Comparison of ENCODE assay signal across 7 cellular contexts in genomic region chr19:40139533-40140287, GRCh38. TPM values are rescaled to one million over a fixed set of nuclear protein-coding genes. Genes with fewer than 3 reads are reported as not detected.
A peak's percentile ranks its signal among the peaks of the same experiment; 100 is the strongest.
DNase-seq lines count a peak whose midpoint lies in the region; ATAC-seq and TF ChIP-seq lines count a peak whose summit lies in the region.

No MANE protein-coding gene starts in this region.

- in situ Hi-C loops in KBM-7 (cut with MboI; ENCODE audit: low pct_unique_long_range_greater_than_20kb, low sequenced_read_pairs) = no loop called here

- H3K9me3 ChIP-seq in DOHH2 (ENCODE audit: control insufficient read depth, insufficient read depth, low read length) = no peaks in the 10 kb centered on the region
- no peaks in the 10 kb centered on the region for H3K9me3 ChIP-seq in Peyer's patch
- H3K9me3 ChIP-seq in naive thymus-derived CD4-positive, alpha-beta T cell (ENCODE audit: control insufficient read depth in 2 of 3, low read length in 3 of 3) = no peaks in the 10 kb centered on the region

- H3K9me3 Mint-ChIP-seq in endothelial cell (ENCODE audit: unreplicated experiment) = no peaks in the 10 kb centered on the region
- no peaks in the 10 kb centered on the region for H3K9me3 Mint-ChIP-seq in naive thymus-derived CD4-positive, alpha-beta T cell
- H3K9me3 Mint-ChIP-seq in activated T-helper 17 cell treated with anti-CD3 and anti-CD28 coated beads, Interleukin-2, amount 50 U/mL, for 72 hours = no peaks in the 10 kb centered on the region

- peaks cover 20% of the 10 kb centered on the region for H3K4me1 ChIP-seq in DOHH2 (ENCODE audit: control insufficient read depth, low read length)
- H3K4me1 ChIP-seq in Peyer's patch = no peaks in the 10 kb centered on the region
- H3K4me1 ChIP-seq in naive thymus-derived CD4-positive, alpha-beta T cell (ENCODE audit: control insufficient read depth in 2 of 2, insufficient read depth in 2 of 2, low read length in 2 of 2) = peaks cover 16 to 18% of the 10 kb centered on the region in 2 donors

- H3K79me2 ChIP-seq in DOHH2 (ENCODE audit: control insufficient read depth, low read length) = no peaks in the 10 kb centered on the region

- H3K36me3 Mint-ChIP-seq in endothelial cell (ENCODE audit: low read depth, unreplicated experiment) = no peaks in the 10 kb centered on the region
- no peaks in the 10 kb centered on the region for H3K36me3 Mint-ChIP-seq in naive thymus-derived CD4-positive, alpha-beta T cell
- no peaks in the 10 kb centered on the region for H3K36me3 Mint-ChIP-seq in activated T-helper 17 cell treated with anti-CD3 and anti-CD28 coated beads, Interleukin-2, amount 50 U/mL, for 72 hours (ENCODE audit: low read depth)

- DNase-seq in KBM-7 (peak; percentile 60), Peyer's patch (no peak), endothelial cell (ENCODE audit: low spot score) (no peak), sciatic nerve (ENCODE audit: low spot score) (no peak)
- peak in 6 of 9 donors; percentile 38 to 63 (median 55) for DNase-seq in naive thymus-derived CD4-positive, alpha-beta T cell

- H3K4me2 ChIP-seq in DOHH2 (ENCODE audit: low read length) = no peak overlapping the region

- no peak for TF ChIP-seq POLR2A in Peyer's patch (IDR thresholded peaks at IDR 0.05)

- H3K27ac Mint-ChIP-seq in endothelial cell (ENCODE audit: unreplicated experiment) = no peak overlapping the region
- H3K27ac Mint-ChIP-seq in naive thymus-derived CD4-positive, alpha-beta T cell = peak overlapping the region in 5 of 9 donors; percentile 0 to 59 (median 31)
- no peak overlapping the region for H3K27ac Mint-ChIP-seq in activated T-helper 17 cell treated with anti-CD3 and anti-CD28 coated beads, Interleukin-2, amount 50 U/mL, for 72 hours

- CTCF ChIA-PET in naive thymus-derived CD4-positive, alpha-beta T cell (lab: Charles Lee) = interaction anchor here (0.6 to 3.7 kb wide), 14 partner anchors 12 to 495 kb away, joined by 3 to 21 read pairs (median 5); partner anchors contain the start of genes CCNP, TTC9B and ZNF780A

- peak; percentile 70 for TF ChIP-seq CTCF in DOHH2 (IDR thresholded peaks at IDR 0.05; ENCODE audit: low read depth, low read length, poor library complexity, severe bottlenecking)
- peak; percentile 57 to 91 (median 80) for TF ChIP-seq CTCF in Peyer's patch (IDR thresholded peaks at IDR 0.05)
- TF ChIP-seq CTCF in endothelial cell (IDR thresholded peaks at IDR 0.05; ENCODE audit: unreplicated experiment) = peak; percentile 61

- no peak overlapping the region for H3K27ac ChIP-seq in DOHH2 (ENCODE audit: low read depth, low read length)
- no peak overlapping the region for H3K27ac ChIP-seq in Peyer's patch
- no peak overlapping the region for H3K27ac ChIP-seq in naive thymus-derived CD4-positive, alpha-beta T cell (ENCODE audit: low read depth, low read length)

- peaks cover 6% of the 10 kb centered on the region for H3F3A ChIP-seq in DOHH2 (ENCODE audit: control insufficient read depth, insufficient read depth)

- H3K27me3 ChIP-seq in DOHH2 (ENCODE audit: control insufficient read depth, low read length) (peaks cover 22% of the 10 kb centered on the region), Peyer's patch (no peaks in the 10 kb centered on the region)
- H3K27me3 ChIP-seq in naive thymus-derived CD4-positive, alpha-beta T cell (ENCODE audit: control insufficient read depth in 2 of 2, insufficient read depth in 2 of 2, low read length in 2 of 2) = no peaks in the 10 kb centered on the region

- H4K20me1 ChIP-seq in DOHH2 (ENCODE audit: control insufficient read depth, insufficient read depth, low read depth, low read length) = no peaks in the 10 kb centered on the region

- no peaks in the 10 kb centered on the region for H3K27me3 Mint-ChIP-seq in endothelial cell (ENCODE audit: unreplicated experiment)
- H3K27me3 Mint-ChIP-seq in naive thymus-derived CD4-positive, alpha-beta T cell = peaks cover 0 to 21% (median 11%) of the 10 kb centered on the region in 5 donors
- peaks cover 11% of the 10 kb centered on the region for H3K27me3 Mint-ChIP-seq in activated T-helper 17 cell treated with anti-CD3 and anti-CD28 coated beads, Interleukin-2, amount 50 U/mL, for 72 hours

- POLR2A ChIA-PET in naive thymus-derived CD4-positive, alpha-beta T cell (lab: Charles Lee) = no interaction called here

- peak; percentile 43 for ATAC-seq in naive thymus-derived CD4-positive, alpha-beta T cell
- ATAC-seq in sciatic nerve = no peak
- no peak for ATAC-seq in activated T-helper 17 cell treated with anti-CD3 and anti-CD28 coated beads, Interleukin-2, amount 50 U/mL, for 72 hours (replicated peaks)

- H3K4me1 Mint-ChIP-seq in endothelial cell (ENCODE audit: unreplicated experiment) = peaks cover 6% of the 10 kb centered on the region
- peaks cover 0 to 29% (median 18%) of the 10 kb centered on the region in 7 donors for H3K4me1 Mint-ChIP-seq in naive thymus-derived CD4-positive, alpha-beta T cell
- no peaks in the 10 kb centered on the region for H3K4me1 Mint-ChIP-seq in activated T-helper 17 cell treated with anti-CD3 and anti-CD28 coated beads, Interleukin-2, amount 50 U/mL, for 72 hours

- intact Hi-C loops in naive thymus-derived CD4-positive, alpha-beta T cell (cut with micrococcal nuclease) = loop anchor here (1.0 to 10.0 kb wide), 9 partner anchors 26 to 465 kb away; partner anchors contain the start of genes AKT2 (in 1 of the 2), LTBP4 (in 1 of the 2), SERTAD1 (in 1 of the 2) and SERTAD3 (in 1 of the 2)
- intact Hi-C loops in sciatic nerve (cut with DNase I) = no loop called here

- H3K36me3 ChIP-seq in DOHH2 (ENCODE audit: control insufficient read depth, low read length) (no peaks in the 10 kb centered on the region), Peyer's patch (no peaks in the 10 kb centered on the region)
- no peaks in the 10 kb centered on the region for H3K36me3 ChIP-seq in naive thymus-derived CD4-positive, alpha-beta T cell (ENCODE audit: control insufficient read depth in 2 of 3, insufficient read depth in 3 of 3, low read length in 3 of 3)

- H3K4me3 Mint-ChIP-seq in endothelial cell (ENCODE audit: unreplicated experiment) = no peak overlapping the region
- H3K4me3 Mint-ChIP-seq in naive thymus-derived CD4-positive, alpha-beta T cell = peak overlapping the region in 1 of 10 donors; percentile 16
- no peak overlapping the region for H3K4me3 Mint-ChIP-seq in activated T-helper 17 cell treated with anti-CD3 and anti-CD28 coated beads, Interleukin-2, amount 50 U/mL, for 72 hours

- H3K4me3 ChIP-seq in DOHH2 (ENCODE audit: low read length) (no peak overlapping the region), Peyer's patch (no peak overlapping the region)
- H3K4me3 ChIP-seq in naive thymus-derived CD4-positive, alpha-beta T cell (ENCODE audit: low read length) = no peak overlapping the region

- no peaks in the 10 kb centered on the region for H3K9me2 ChIP-seq in DOHH2 (replicated peaks; ENCODE audit: control insufficient read depth, low read length)

RNA-seq across cellular contexts. Expression of gene ZNF780A, which starts 49.0 kb away (rescaled TPM):
- total RNA-seq in Peyer's patch (10 to 100 TPM in 3 of 4 donors, 1 to 10 TPM in 1; 8.8 to 21.9 (median 15.5) TPM), endothelial cell (ENCODE audit: unreplicated experiment) (19.4 TPM), sciatic nerve (21.7 TPM)
- total RNA-seq in naive thymus-derived CD4-positive, alpha-beta T cell = 10 to 100 TPM; 13.9 to 49.5 (median 22.1) TPM
- polyA plus RNA-seq in naive thymus-derived CD4-positive, alpha-beta T cell = 10 to 100 TPM; 18.4 to 21.2 TPM
- total RNA-seq in activated T-helper 17 cell treated with anti-CD3 and anti-CD28 coated beads, Interleukin-2, amount 50 U/mL, for 72 hours = 10 to 100 TPM; 12.6 to 25.3 TPM

RNA-seq across cellular contexts. Expression of gene MAP3K10, which starts 51.5 kb away (rescaled TPM):
- total RNA-seq in Peyer's patch = 10 to 100 TPM in 3 of 4 donors, 1 to 10 TPM in 1; 8.1 to 64.4 (median 16.2) TPM
- total RNA-seq in endothelial cell (ENCODE audit: unreplicated experiment) = 20.6 TPM
- total RNA-seq in naive thymus-derived CD4-positive, alpha-beta T cell = 10 to 100 TPM; 22.3 to 31.5 (median 27.0) TPM
- under 1 TPM; 0.09 to 0.52 TPM for polyA plus RNA-seq in naive thymus-derived CD4-positive, alpha-beta T cell
- total RNA-seq in sciatic nerve = 19.8 TPM
- total RNA-seq in activated T-helper 17 cell treated with anti-CD3 and anti-CD28 coated beads, Interleukin-2, amount 50 U/mL, for 72 hours = 10 to 100 TPM; 11.1 to 12.9 TPM

Comparison
In these comparisons a context has a peak if more than half of its experiments do, and no peak if none do; other contexts are left out.
1. DNase-seq: peak in KBM-7 (single experiment) and naive thymus-derived CD4-positive, alpha-beta T cell (6 of 9); none in Peyer's patch (0 of 3), endothelial cell (single experiment) and sciatic nerve (single experiment).
2. H3K27ac Mint-ChIP-seq: peak in naive thymus-derived CD4-positive, alpha-beta T cell (5 of 9); none in endothelial cell (single experiment) and activated T-helper 17 cell treated with anti-CD3 and anti-CD28 coated beads, Interleukin-2, amount 50 U/mL, for 72 hours (single experiment).
3. Peak in every context shown above with its lines, with median percentiles within 50 percentile points of each other: CTCF ChIP-seq.